ENCODE assay signal across 1 cellular context in the genomic region with DNA sequence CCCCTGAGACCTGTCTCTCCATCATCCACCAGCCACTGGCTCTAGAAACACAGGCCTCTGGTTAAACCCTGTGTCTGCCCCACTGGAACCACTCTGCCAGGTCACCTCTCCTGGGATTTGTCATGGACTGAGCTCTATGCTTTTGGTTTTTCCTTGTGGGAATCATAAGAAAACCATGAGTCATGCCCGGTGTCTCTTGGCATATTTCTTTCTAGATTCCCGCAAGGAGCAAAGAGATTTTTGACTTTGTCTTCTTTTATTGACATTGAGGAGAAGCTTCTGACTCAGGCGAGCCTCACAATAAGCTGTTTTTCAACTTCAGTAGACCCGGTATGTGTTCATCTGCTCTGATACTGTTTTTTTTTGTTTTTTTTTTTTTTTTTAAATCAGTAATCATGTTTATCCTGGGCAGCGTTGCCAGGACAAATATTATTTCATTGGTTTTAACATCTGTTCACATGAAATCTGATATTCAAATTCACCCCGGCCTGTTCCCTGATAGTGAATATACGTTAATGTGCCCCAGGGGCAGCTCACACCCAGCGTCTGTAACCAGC.
TF ChIP-seq lines count a peak whose summit lies in the region.

No MANE protein-coding gene starts in this region.

TF ChIP-seq in HepG2, 621 proteins besides CTCF, POLR2A, EP300 and RAD21 (continued from another document):
- TF ChIP-seq, protein P1, sequence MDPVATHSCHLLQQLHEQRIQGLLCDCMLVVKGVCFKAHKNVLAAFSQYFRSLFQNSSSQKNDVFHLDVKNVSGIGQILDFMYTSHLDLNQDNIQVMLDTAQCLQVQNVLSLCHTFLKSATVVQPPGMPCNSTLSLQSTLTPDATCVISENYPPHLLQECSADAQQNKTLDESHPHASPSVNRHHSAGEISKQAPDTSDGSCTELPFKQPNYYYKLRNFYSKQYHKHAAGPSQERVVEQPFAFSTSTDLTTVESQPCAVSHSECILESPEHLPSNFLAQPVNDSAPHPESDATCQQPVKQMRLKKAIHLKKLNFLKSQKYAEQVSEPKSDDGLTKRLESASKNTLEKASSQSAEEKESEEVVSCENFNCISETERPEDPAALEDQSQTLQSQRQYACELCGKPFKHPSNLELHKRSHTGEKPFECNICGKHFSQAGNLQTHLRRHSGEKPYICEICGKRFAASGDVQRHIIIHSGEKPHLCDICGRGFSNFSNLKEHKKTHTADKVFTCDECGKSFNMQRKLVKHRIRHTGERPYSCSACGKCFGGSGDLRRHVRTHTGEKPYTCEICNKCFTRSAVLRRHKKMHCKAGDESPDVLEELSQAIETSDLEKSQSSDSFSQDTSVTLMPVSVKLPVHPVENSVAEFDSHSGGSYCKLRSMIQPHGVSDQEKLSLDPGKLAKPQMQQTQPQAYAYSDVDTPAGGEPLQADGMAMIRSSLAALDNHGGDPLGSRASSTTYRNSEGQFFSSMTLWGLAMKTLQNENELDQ (CRISPR knock-in tag; IDR thresholded peaks at IDR 0.05; ENCODE audit: borderline replicate concordance), result no peak
- TF ChIP-seq JUNB (CRISPR knock-in tag; IDR thresholded peaks at IDR 0.05; ENCODE audit: borderline replicate concordance) (no peak), ZNF207 (IDR thresholded peaks at IDR 0.05; ENCODE audit: borderline replicate concordance) (no peak), YEATS2 (CRISPR knock-in tag; IDR thresholded peaks at IDR 0.05; ENCODE audit: borderline replicate concordance) (no peak), POGZ (CRISPR knock-in tag; IDR thresholded peaks at IDR 0.05) (no peak), PRMT3 (CRISPR knock-in tag; IDR thresholded peaks at IDR 0.05; ENCODE audit: borderline replicate concordance, low read depth) (no peak), KAT2B (IDR thresholded peaks at IDR 0.05; ENCODE audit: borderline replicate concordance, low read depth, low read length) (no peak), NFE2L1 (CRISPR knock-in tag; IDR thresholded peaks at IDR 0.05; ENCODE audit: borderline replicate concordance) (no peak), ZKSCAN5 (CRISPR knock-in tag; IDR thresholded peaks at IDR 0.05) (no peak)
- TF ChIP-seq, protein P2, sequence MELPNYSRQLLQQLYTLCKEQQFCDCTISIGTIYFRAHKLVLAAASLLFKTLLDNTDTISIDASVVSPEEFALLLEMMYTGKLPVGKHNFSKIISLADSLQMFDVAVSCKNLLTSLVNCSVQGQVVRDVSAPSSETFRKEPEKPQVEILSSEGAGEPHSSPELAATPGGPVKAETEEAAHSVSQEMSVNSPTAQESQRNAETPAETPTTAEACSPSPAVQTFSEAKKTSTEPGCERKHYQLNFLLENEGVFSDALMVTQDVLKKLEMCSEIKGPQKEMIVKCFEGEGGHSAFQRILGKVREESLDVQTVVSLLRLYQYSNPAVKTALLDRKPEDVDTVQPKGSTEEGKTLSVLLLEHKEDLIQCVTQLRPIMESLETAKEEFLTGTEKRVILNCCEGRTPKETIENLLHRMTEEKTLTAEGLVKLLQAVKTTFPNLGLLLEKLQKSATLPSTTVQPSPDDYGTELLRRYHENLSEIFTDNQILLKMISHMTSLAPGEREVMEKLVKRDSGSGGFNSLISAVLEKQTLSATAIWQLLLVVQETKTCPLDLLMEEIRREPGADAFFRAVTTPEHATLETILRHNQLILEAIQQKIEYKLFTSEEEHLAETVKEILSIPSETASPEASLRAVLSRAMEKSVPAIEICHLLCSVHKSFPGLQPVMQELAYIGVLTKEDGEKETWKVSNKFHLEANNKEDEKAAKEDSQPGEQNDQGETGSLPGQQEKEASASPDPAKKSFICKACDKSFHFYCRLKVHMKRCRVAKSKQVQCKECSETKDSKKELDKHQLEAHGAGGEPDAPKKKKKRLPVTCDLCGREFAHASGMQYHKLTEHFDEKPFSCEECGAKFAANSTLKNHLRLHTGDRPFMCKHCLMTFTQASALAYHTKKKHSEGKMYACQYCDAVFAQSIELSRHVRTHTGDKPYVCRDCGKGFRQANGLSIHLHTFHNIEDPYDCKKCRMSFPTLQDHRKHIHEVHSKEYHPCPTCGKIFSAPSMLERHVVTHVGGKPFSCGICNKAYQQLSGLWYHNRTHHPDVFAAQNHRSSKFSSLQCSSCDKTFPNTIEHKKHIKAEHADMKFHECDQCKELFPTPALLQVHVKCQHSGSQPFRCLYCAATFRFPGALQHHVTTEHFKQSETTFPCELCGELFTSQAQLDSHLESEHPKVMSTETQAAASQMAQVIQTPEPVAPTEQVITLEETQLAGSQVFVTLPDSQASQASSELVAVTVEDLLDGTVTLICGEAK (IDR thresholded peaks at IDR 0.05), result no peak
- TF ChIP-seq, protein P2 (CRISPR knock-in tag; IDR thresholded peaks at IDR 0.05), result no peak
